25 cellular contexts compared by ENCODE assay signal in the genomic region with DNA sequence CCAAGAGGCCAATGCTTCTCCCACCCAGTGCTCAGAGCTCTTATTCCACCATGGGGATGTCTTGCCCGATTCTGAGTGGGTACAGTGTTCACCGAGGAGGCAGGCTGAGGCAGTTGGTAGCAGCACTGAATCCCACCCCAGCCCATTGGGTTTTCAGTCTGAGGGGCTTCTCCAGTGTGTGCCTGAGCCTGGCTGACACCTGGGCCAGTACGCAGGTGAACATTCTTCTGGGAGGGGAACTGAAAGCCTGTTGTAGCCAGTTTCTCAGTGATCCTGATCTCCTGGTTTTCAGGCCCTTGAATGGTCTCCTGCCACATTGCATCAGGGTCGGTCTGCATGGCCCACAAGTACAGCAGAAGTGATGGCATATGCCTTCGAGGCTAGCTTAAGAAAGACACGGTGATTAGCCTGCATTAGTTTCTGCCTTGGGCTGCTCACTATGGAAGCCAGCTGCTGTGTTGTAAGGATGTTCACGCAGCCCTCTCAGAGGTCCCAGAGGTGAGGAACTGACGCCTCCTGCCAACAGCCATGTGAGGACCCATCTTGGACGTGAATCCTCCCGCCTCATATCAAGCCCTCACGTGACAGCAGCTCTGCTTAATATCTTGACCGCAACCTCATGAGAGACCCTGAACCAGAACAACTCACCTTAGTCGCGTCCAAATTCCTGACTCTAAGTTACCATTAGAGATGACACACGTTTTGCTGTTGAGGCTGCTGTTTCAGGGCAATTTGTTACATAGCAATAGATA.
"Had no signal": no experiment of that assay in that cellular context is flagged by ENCODE, and none has a peak within 500 bp of the region (broad histone marks: within the 10 kb centered on the region; RNA-seq: fewer than 3 reads in every experiment).

No MANE protein-coding gene starts in this region.

- H3K27me3 ChIP-seq: body of pancreas, colonic mucosa, gastroesophageal sphincter, suprapubic skin, transverse colon had no signal

- H3K27ac ChIP-seq: body of pancreas, colonic mucosa, gastroesophageal sphincter, prostate gland, suprapubic skin, transverse colon had no signal

- DNase-seq: activated B cell treated with CpG ODN at 0.5 μM for 24 hours; activated CD4-positive, alpha-beta memory T cell treated with anti-CD3 and anti-CD28 coated beads, Interleukin-2, amount 10 ng/mL, durations not matched to agents 7 days and 5 days; activated CD4-positive, alpha-beta T cell treated with anti-CD3 and anti-CD28 coated beads for 4 hours; activated naive CD4-positive, alpha-beta T cell; activated naive CD8-positive, alpha-beta T cell treated with anti-CD3 and anti-CD28 coated beads, Interleukin-2, amount 10 ng/mL, durations not matched to agents 7 days and 5 days; activated T-cell treated with anti-CD3 and anti-CD28 coated beads, Interleukin-2, amount 50 U/mL, for 1 hour; amygdala; central memory CD4-positive, alpha-beta T cell; colonic mucosa; endodermal cell; immature natural killer cell; kidney glomerular epithelial cell; nephron progenitor cell; occipital lobe; stimulated activated CD4-positive, alpha-beta T cell treated with anti-CD3 and anti-CD28 coated beads, Interleukin-4, amount 100 ng/mL, for 1 hour; stimulated activated naive CD8-positive, alpha-beta T cell treated with anti-CD3 and anti-CD28 coated beads, Interleukin-15, amount 100 ng/mL, for 72 hours; T-helper 1 cell; T-helper 9 cell; transverse colon had no signal

- ATAC-seq: activated T-helper 17 cell treated with anti-CD3 and anti-CD28 coated beads, Interleukin-2, amount 50 U/mL, for 72 hours; body of pancreas; gastroesophageal sphincter; stimulated activated naive CD8-positive, alpha-beta T cell treated with anti-CD3 and anti-CD28 coated beads, Interleukin-15, amount 100 ng/mL, for 72 hours had no signal

- H3K4me2 ChIP-seq: smooth muscle cell had no signal

- H3K4me1 ChIP-seq: colonic mucosa had no signal

- H3K36me3 ChIP-seq: colonic mucosa, gastroesophageal sphincter, prostate gland, suprapubic skin, transverse colon had no signal

- H3K4me3 ChIP-seq: body of pancreas, colonic mucosa, gastroesophageal sphincter, prostate gland, smooth muscle cell, suprapubic skin, transverse colon had no signal

- H3K9me3 ChIP-seq: body of pancreas, colonic mucosa, gastroesophageal sphincter, prostate gland, suprapubic skin, transverse colon had no signal
